ENCODE assay signal across 10 cellular contexts in genomic region chr2:64978514-64979268, GRCh38. TPM values are rescaled to one million over a fixed set of nuclear protein-coding genes. Genes with fewer than 3 reads are reported as not detected.
DNase-seq lines count a peak whose midpoint lies in the region; ATAC-seq and TF ChIP-seq lines count a peak whose summit lies in the region.
"Had no signal": no experiment of that assay in that cellular context is flagged by ENCODE, and none has a peak within 500 bp of the region (broad histone marks: within the 10 kb centered on the region; RNA-seq: fewer than 3 reads in every experiment).

No MANE protein-coding gene starts in this region.

- TF ChIP-seq POLR2A in thyroid gland (IDR thresholded peaks at IDR 0.05), result no peak

- no peak overlapping the region for H3K4me3 ChIP-seq in thyroid gland (replicated peaks in 1 of 3)

- CTCF ChIA-PET in activated CD8-positive, alpha-beta T cell treated with anti-CD3 and anti-CD28 coated beads, Interleukin-2, amount 10 ng/mL, durations not matched to agents 7 days and 5 days (lab: Charles Lee), result interaction anchor here (1.0 to 2.6 kb wide), 8 partner anchors 9 to 63 kb away, joined by 3 to 14 read pairs (median 6); no protein-coding TSS in a partner anchor

- H3K36me3 Mint-ChIP-seq in activated CD8-positive, alpha-beta T cell treated with anti-CD3 and anti-CD28 coated beads, Interleukin-2, amount 10 ng/mL, durations not matched to agents 7 days and 5 days (ENCODE audit: low read depth), result no peaks in the 10 kb centered on the region

- H3K4me1 Mint-ChIP-seq in activated CD8-positive, alpha-beta T cell treated with anti-CD3 and anti-CD28 coated beads, Interleukin-2, amount 10 ng/mL, durations not matched to agents 7 days and 5 days (ENCODE audit: low read depth), result peaks cover 39% of the 10 kb centered on the region

- intact Hi-C loops in thyroid gland (cut with DNase I), result no loop called here

- no peak overlapping the region for H3K4me3 Mint-ChIP-seq in activated CD8-positive, alpha-beta T cell treated with anti-CD3 and anti-CD28 coated beads, Interleukin-2, amount 10 ng/mL, durations not matched to agents 7 days and 5 days
- H3K4me3 Mint-ChIP-seq: IgD-negative memory B cell had no signal

- no peak for TF ChIP-seq CTCF in thyroid gland (IDR thresholded peaks at IDR 0.05)

- ATAC-seq in HG02798 (IDR thresholded peaks at IDR 0.05; ENCODE audit: poor library complexity, unreplicated experiment), result peak; percentile 33
- peak; percentile 42 for ATAC-seq in activated CD8-positive, alpha-beta T cell treated with anti-CD3 and anti-CD28 coated beads, Interleukin-2, amount 10 ng/mL, durations not matched to agents 7 days and 5 days

- WGBS in thyroid gland, 2 donors, result 97% methylated on average over 4 of the region's 4 CpGs

- no peaks in the 10 kb centered on the region for H3K27me3 ChIP-seq in thyroid gland

- DNase-seq in EH (ENCODE audit: low read depth), result peak; percentile 69
- no peak for DNase-seq in activated CD8-positive, alpha-beta T cell treated with anti-CD3 and anti-CD28 coated beads, Interleukin-2, amount 10 ng/mL, durations not matched to agents 7 days and 5 days
- peak; percentile 77 for DNase-seq in myocyte (ENCODE audit: low read depth)
- no peak for DNase-seq in activated effector memory CD4-positive, alpha-beta T cell treated with Interleukin-2 at 50 U/mL for 16 hours
- DNase-seq in thyroid gland, result no peak
- DNase-seq in NCI-H2107 (lab: John Stamatoyannopoulos, UW), result no peak
- no peak for DNase-seq in iPS-NIHi7 (ENCODE audit: extremely low spot score)
- DNase-seq: activated CD4-positive, CD25-positive, alpha-beta regulatory T cell treated with anti-CD3 and anti-CD28 coated beads, Interleukin-2, amount 50 U/mL, for 72 hours had no signal

- H3K36me3 ChIP-seq in thyroid gland, result no peaks in the 10 kb centered on the region

- peaks cover 12% of the 10 kb centered on the region for H3K27me3 Mint-ChIP-seq in activated CD8-positive, alpha-beta T cell treated with anti-CD3 and anti-CD28 coated beads, Interleukin-2, amount 10 ng/mL, durations not matched to agents 7 days and 5 days (ENCODE audit: low read depth)
- H3K27me3 Mint-ChIP-seq: IgD-negative memory B cell had no signal

- H3K27ac Mint-ChIP-seq in activated CD8-positive, alpha-beta T cell treated with anti-CD3 and anti-CD28 coated beads, Interleukin-2, amount 10 ng/mL, durations not matched to agents 7 days and 5 days, result no peak overlapping the region
- H3K27ac Mint-ChIP-seq: IgD-negative memory B cell had no signal

- H3K9me3 ChIP-seq in thyroid gland, result no peaks in the 10 kb centered on the region

- no peaks in the 10 kb centered on the region for H3K9me3 Mint-ChIP-seq in activated CD8-positive, alpha-beta T cell treated with anti-CD3 and anti-CD28 coated beads, Interleukin-2, amount 10 ng/mL, durations not matched to agents 7 days and 5 days (ENCODE audit: insufficient read depth)
- H3K9me3 Mint-ChIP-seq: IgD-negative memory B cell had no signal

- POLR2A ChIA-PET in activated CD8-positive, alpha-beta T cell treated with anti-CD3 and anti-CD28 coated beads, Interleukin-2, amount 10 ng/mL, durations not matched to agents 7 days and 5 days (lab: Charles Lee), result interaction anchor here (0.9 to 2.0 kb wide), 2 partner anchors 9 to 33 kb away, joined by 3 to 8 read pairs; no protein-coding TSS in a partner anchor

- peaks cover 0 to 8% of the 10 kb centered on the region in 2 donors for H3K4me1 ChIP-seq in thyroid gland

- no peak overlapping the region for H3K27ac ChIP-seq in thyroid gland

RNA-seq across cellular contexts. Expression of gene SLC1A4, which starts 10.5 kb away (rescaled TPM):
- 10 to 100 TPM; 48.8 to 50.1 TPM for total RNA-seq in activated CD8-positive, alpha-beta T cell treated with anti-CD3 and anti-CD28 coated beads, Interleukin-2, amount 10 ng/mL, durations not matched to agents 7 days and 5 days
- total RNA-seq in myocyte, result 17.1 and 29.1 TPM in 2 replicates
- polyA plus RNA-seq in myocyte (2012), result 26.0 TPM
- total RNA-seq in thyroid gland, result 1 to 10 TPM; 4.6 to 6.9 (median 5.4) TPM

Comparison
In these comparisons a context has a peak if more than half of its experiments do, and no peak if none do; other contexts are left out.
1. DNase-seq: peak in EH (single experiment) and myocyte (single experiment); none in activated CD8-positive, alpha-beta T cell treated with anti-CD3 and anti-CD28 coated beads, Interleukin-2, amount 10 ng/mL, durations not matched to agents 7 days and 5 days (single experiment), activated effector memory CD4-positive, alpha-beta T cell treated with Interleukin-2 at 50 U/mL for 16 hours (single experiment), thyroid gland (0 of 2), NCI-H2107 (single experiment) and iPS-NIHi7 (single experiment).